In the genomic region with DNA sequence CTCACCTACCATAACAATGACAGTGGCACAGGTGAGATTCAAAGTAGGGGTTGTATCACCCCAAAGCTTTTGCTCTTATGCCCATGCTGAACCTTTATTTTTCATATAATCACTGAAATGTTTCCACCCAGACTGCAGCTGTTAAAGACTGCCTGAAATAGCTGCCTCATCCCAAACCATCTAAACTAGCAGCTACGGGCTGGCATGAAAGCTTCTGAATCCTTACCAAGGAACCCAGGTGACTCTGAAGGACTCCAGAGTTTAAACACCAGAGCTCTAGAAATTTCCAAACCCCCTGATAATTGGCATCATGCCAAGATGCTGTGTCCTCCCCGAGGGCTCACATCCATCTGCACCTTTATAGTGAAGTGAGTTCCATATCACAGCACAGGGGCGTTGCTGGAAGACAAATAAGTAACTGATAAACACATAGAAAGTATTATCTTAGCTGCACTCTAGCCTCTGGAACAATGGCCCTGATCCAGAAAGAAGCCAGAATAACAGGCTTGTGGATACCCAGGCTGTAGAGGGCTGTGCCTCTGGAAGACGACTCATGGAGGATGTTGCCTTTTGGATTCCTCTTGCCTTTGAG, we compare ENCODE assay signal across 20 cellular contexts.
A peak's percentile ranks its signal among the peaks of the same experiment; 100 is the strongest.
DNase-seq lines count a peak whose midpoint lies in the region; ATAC-seq and TF ChIP-seq lines count a peak whose summit lies in the region.
"Had no signal": no experiment of that assay in that cellular context is flagged by ENCODE, and none has a peak within 500 bp of the region (broad histone marks: within the 10 kb centered on the region; RNA-seq: fewer than 3 reads in every experiment).

No MANE protein-coding gene starts in this region.

- H3K4me3 ChIP-seq in right atrium auricular region: no peak overlapping the region
- no peak overlapping the region for H3K4me3 ChIP-seq in GM23248
- H3K4me3 ChIP-seq: BLaER1 had no signal

- H3K4me1 ChIP-seq in right atrium auricular region: peaks cover 0 to 23% of the 10 kb centered on the region in 2 donors
- H3K4me1 ChIP-seq in GM23248 (ENCODE audit: insufficient read depth): peaks cover 12% of the 10 kb centered on the region

- intact Hi-C loops in Right ventricle myocardium superior (cut with DNase I): no loop called here

- H3K36me3 ChIP-seq in right atrium auricular region (no peaks in the 10 kb centered on the region), GM23248 (ENCODE audit: low read depth) (no peaks in the 10 kb centered on the region)
- H3K36me3 ChIP-seq: BLaER1 had no signal

- no peaks in the 10 kb centered on the region for H3K9me3 ChIP-seq in right atrium auricular region
- no peaks in the 10 kb centered on the region for H3K9me3 ChIP-seq in GM23248 (ENCODE audit: low read depth)
- H3K9me3 ChIP-seq: BLaER1 had no signal

- no peak for TF ChIP-seq POLR2A in GM18505 (IDR thresholded peaks at IDR 0.05; ENCODE audit: borderline replicate concordance, extremely low read depth, insufficient read depth, insufficient read length)

- H3K27me3 ChIP-seq in right atrium auricular region (no peaks in the 10 kb centered on the region), GM23248 (replicated peaks; ENCODE audit: insufficient read depth) (no peaks in the 10 kb centered on the region)
- H3K27me3 ChIP-seq: BLaER1 had no signal

- peak; percentile 61 for ATAC-seq in Right ventricle myocardium superior (ENCODE audit: poor library complexity)
- no peak for ATAC-seq in GM18505 (IDR thresholded peaks at IDR 0.05; ENCODE audit: unreplicated experiment)

- no peak overlapping the region for H2AFZ ChIP-seq in GM23248

- no peak for TF ChIP-seq CTCF in right atrium auricular region (IDR thresholded peaks at IDR 0.05)

- H3F3A ChIP-seq in GM23248 (ENCODE audit: insufficient read depth): peaks cover 10% of the 10 kb centered on the region

- no peaks in the 10 kb centered on the region for H3K9me2 ChIP-seq in GM23248 (ENCODE audit: insufficient read depth)

- in situ Hi-C loops in GM23248 (cut with MboI): no loop called here

- H3K4me2 ChIP-seq in GM23248 (ENCODE audit: unreplicated experiment): no peak overlapping the region
- H3K4me2 ChIP-seq: BLaER1, KMS-11 had no signal

- WGBS in GM23248 (ENCODE audit: low coverage in 1 of 2, low lambda C conversion rate in 2 of 2, missing lambda C conversion rate in 2 of 2), 2 experiments: 35 to 45% methylated on average over 4 of the region's 4 CpGs

- no peaks in the 10 kb centered on the region for H4K20me1 ChIP-seq in GM23248 (ENCODE audit: insufficient read depth)
- H4K20me1 ChIP-seq: BLaER1 had no signal

- H3K27ac ChIP-seq in right atrium auricular region: peak overlapping the region in 1 of 2 donors; percentile 58
- no peak overlapping the region for H3K27ac ChIP-seq in GM23248
- H3K27ac ChIP-seq: BLaER1, KMS-11 had no signal

- no peak overlapping the region for H3K9ac ChIP-seq in GM23248
- H3K9ac ChIP-seq: BLaER1, KMS-11 had no signal

- DNase-seq in Right ventricle myocardium superior (no peak), right atrium auricular region (ENCODE audit: low spot score) (no peak), GM23248 (peak; percentile 11), astrocyte of the hippocampus (ENCODE audit: low read depth, low spot score) (peak; percentile 5), medulla oblongata (ENCODE audit: extremely low spot score) (peak; percentile 6), SKM-1 treated with dmso at 0.1 percent for 144 hours (lab: John Stamatoyannopoulos, UW; ENCODE audit: unreplicated experiment) (no peak)
- DNase-seq: CD4-positive, CD25-positive, alpha-beta regulatory T cell; DMS153; HCEC 1CT; IMR-90; MM.1S; NCI-H2029; NCI-H446; NCI-H524 treated with DMSO at 0.1 percent for 48 hours; NCI-H82; RPMI8226; SHP77 treated with DMSO at 0.1 percent for 48 hours had no signal

- no peaks in the 10 kb centered on the region for H3K79me2 ChIP-seq in GM23248 (ENCODE audit: insufficient read depth)

Comparison
In these comparisons a context has a peak if more than half of its experiments do, and no peak if none do; other contexts are left out.
1. DNase-seq: peak in GM23248 (single experiment), astrocyte of the hippocampus (single experiment) and medulla oblongata (single experiment); none in Right ventricle myocardium superior (single experiment), right atrium auricular region (single experiment) and SKM-1 treated with dmso at 0.1 percent for 144 hours (single experiment).